Comparison of ENCODE assay signal across 36 cellular contexts in genomic region chr10:58089739-58090138, GRCh38.
"Had no signal": no experiment of that assay in that cellular context is flagged by ENCODE, and none has a peak within 500 bp of the region (broad histone marks: within the 10 kb centered on the region; RNA-seq: fewer than 3 reads in every experiment).

No MANE protein-coding gene starts in this region.

- H3K36me3 Mint-ChIP-seq: activated CD4-positive, alpha-beta memory T cell treated with anti-CD3 and anti-CD28 coated beads for 36 hours; activated CD8-positive, alpha-beta memory T cell treated with anti-CD3 and anti-CD28 coated beads, Interleukin-2, amount 10 ng/mL, durations not matched to agents 7 days and 5 days; activated naive CD4-positive, alpha-beta T cell treated with anti-CD3 and anti-CD28 coated beads, Interleukin-2, amount 50 U/mL, for 24 hours; activated naive CD8-positive, alpha-beta T cell treated with anti-CD3 and anti-CD28 coated beads for 36 hours had no signal

- H3K9me3 ChIP-seq: adrenal gland, body of pancreas, breast epithelium had no signal

- H3K36me3 ChIP-seq: adrenal gland, breast epithelium, cardiac muscle cell, WERI-Rb-1 had no signal

- H3K4me3 ChIP-seq: adrenal gland, body of pancreas, breast epithelium, cardiac muscle cell, coronary artery, dorsolateral prefrontal cortex had no signal

- H3K27me3 Mint-ChIP-seq: activated naive CD4-positive, alpha-beta T cell treated with anti-CD3 and anti-CD28 coated beads, Interleukin-2, amount 50 U/mL, for 24 hours; dendritic cell treated with granulocyte-macrophage colony-stimulating factor and Interleukin-4, amounts not matched to agents 40 ng/mL and 50 ng/mL, for 4 days had no signal

- H3K9me3 Mint-ChIP-seq: activated CD4-positive, alpha-beta memory T cell treated with anti-CD3 and anti-CD28 coated beads for 36 hours; activated CD4-positive, alpha-beta T cell treated with anti-CD3 and anti-CD28 coated beads, Interleukin-2, amount 10 ng/mL, durations not matched to agents 24 days and 14 days; activated naive CD4-positive, alpha-beta T cell treated with anti-CD3 and anti-CD28 coated beads for 36 hours; activated naive CD4-positive, alpha-beta T cell treated with anti-CD3 and anti-CD28 coated beads, Interleukin-2, amount 50 U/mL, for 24 hours; activated naive CD8-positive, alpha-beta T cell treated with anti-CD3 and anti-CD28 coated beads for 36 hours; activated naive CD8-positive, alpha-beta T cell treated with anti-CD3 and anti-CD28 coated beads, Interleukin-2, amount 50 U/mL, for 24 hours; activated T-helper 1 cell treated with anti-CD3 and anti-CD28 coated beads, Interleukin-12 subunit alpha, Interleukin-12 subunit beta, Interleukin-2, Interleukin-4 antibody, amounts not matched to agents 30 ng/mL and 10 ng/mL and 1 ng/mL, durations not matched to agents 14 hours and 24 hours and 36 hours; activated T-helper 2 cell treated with anti-CD3 and anti-CD28 coated beads, Interferon-gamma antibody, Interleukin-2, Interleukin-4, amounts not matched to agents 10 μg/mL and 5 μg/mL and 100 μg/mL, durations not matched to agents 14 hours and 24 hours and 36 hours; dendritic cell treated with granulocyte-macrophage colony-stimulating factor and Interleukin-4, amounts not matched to agents 40 ng/mL and 50 ng/mL, for 4 days; T-helper 2 cell treated with Interferon-gamma antibody and Interleukin-4, amounts not matched to agents 5 μg/mL and 100 μg/mL, for 36 hours had no signal

- H3K4me3 Mint-ChIP-seq: activated CD4-positive, alpha-beta memory T cell treated with anti-CD3 and anti-CD28 coated beads for 36 hours; activated CD4-positive, alpha-beta T cell treated with anti-CD3 and anti-CD28 coated beads for 36 hours; activated CD4-positive, alpha-beta T cell treated with anti-CD3 and anti-CD28 coated beads, Interleukin-2, amount 10 ng/mL, durations not matched to agents 24 days and 14 days; activated CD8-positive, alpha-beta memory T cell treated with anti-CD3 and anti-CD28 coated beads, Interleukin-2, amount 10 ng/mL, durations not matched to agents 7 days and 5 days; activated CD8-positive, alpha-beta T cell treated with anti-CD3 and anti-CD28 coated beads, Interleukin-2, amount 10 ng/mL, durations not matched to agents 7 days and 5 days; activated naive CD4-positive, alpha-beta T cell treated with anti-CD3 and anti-CD28 coated beads for 36 hours; activated naive CD4-positive, alpha-beta T cell treated with anti-CD3 and anti-CD28 coated beads, Interleukin-2, amount 50 U/mL, for 24 hours; activated naive CD8-positive, alpha-beta T cell treated with anti-CD3 and anti-CD28 coated beads for 36 hours; activated naive CD8-positive, alpha-beta T cell treated with anti-CD3 and anti-CD28 coated beads, Interleukin-2, amount 50 U/mL, for 24 hours; activated T-helper 1 cell treated with anti-CD3 and anti-CD28 coated beads, Interleukin-12 subunit alpha, Interleukin-12 subunit beta, Interleukin-2, Interleukin-4 antibody, amounts not matched to agents 30 ng/mL and 10 ng/mL and 1 ng/mL, durations not matched to agents 14 hours and 24 hours and 36 hours; dendritic cell treated with granulocyte-macrophage colony-stimulating factor and Interleukin-4, amounts not matched to agents 40 ng/mL and 50 ng/mL, for 4 days; endodermal cell; T-helper 2 cell treated with Interferon-gamma antibody and Interleukin-4, amounts not matched to agents 5 μg/mL and 100 μg/mL, for 36 hours had no signal

- H3K27ac Mint-ChIP-seq: activated CD4-positive, alpha-beta memory T cell treated with anti-CD3 and anti-CD28 coated beads for 36 hours; activated CD4-positive, alpha-beta T cell treated with anti-CD3 and anti-CD28 coated beads for 36 hours; activated CD4-positive, alpha-beta T cell treated with anti-CD3 and anti-CD28 coated beads, Interleukin-2, amount 10 ng/mL, durations not matched to agents 24 days and 14 days; activated CD8-positive, alpha-beta memory T cell treated with anti-CD3 and anti-CD28 coated beads, Interleukin-2, amount 10 ng/mL, durations not matched to agents 7 days and 5 days; activated CD8-positive, alpha-beta T cell treated with anti-CD3 and anti-CD28 coated beads, Interleukin-2, amount 10 ng/mL, durations not matched to agents 7 days and 5 days; activated naive CD4-positive, alpha-beta T cell treated with anti-CD3 and anti-CD28 coated beads for 36 hours; activated naive CD4-positive, alpha-beta T cell treated with anti-CD3 and anti-CD28 coated beads, Interleukin-2, amount 50 U/mL, for 24 hours; activated naive CD8-positive, alpha-beta T cell treated with anti-CD3 and anti-CD28 coated beads for 36 hours; activated naive CD8-positive, alpha-beta T cell treated with anti-CD3 and anti-CD28 coated beads, Interleukin-2, amount 50 U/mL, for 24 hours; activated T-helper 1 cell treated with anti-CD3 and anti-CD28 coated beads, Interleukin-12 subunit alpha, Interleukin-12 subunit beta, Interleukin-2, Interleukin-4 antibody, amounts not matched to agents 30 ng/mL and 10 ng/mL and 1 ng/mL, durations not matched to agents 14 hours and 24 hours and 36 hours; activated T-helper 2 cell treated with anti-CD3 and anti-CD28 coated beads, Interferon-gamma antibody, Interleukin-2, Interleukin-4, amounts not matched to agents 10 μg/mL and 5 μg/mL and 100 μg/mL, durations not matched to agents 14 hours and 24 hours and 36 hours; dendritic cell treated with granulocyte-macrophage colony-stimulating factor and Interleukin-4, amounts not matched to agents 40 ng/mL and 50 ng/mL, for 4 days; endodermal cell; T-helper 2 cell treated with Interferon-gamma antibody and Interleukin-4, amounts not matched to agents 5 μg/mL and 100 μg/mL, for 36 hours had no signal

- ATAC-seq: activated CD4-positive, alpha-beta T cell treated with anti-CD3 and anti-CD28 coated beads for 36 hours; activated CD8-positive, alpha-beta memory T cell treated with anti-CD3 and anti-CD28 coated beads, Interleukin-2, amount 10 ng/mL, durations not matched to agents 7 days and 5 days; activated CD8-positive, alpha-beta T cell treated with anti-CD3 and anti-CD28 coated beads, Interleukin-2, amount 10 ng/mL, durations not matched to agents 7 days and 5 days; activated naive CD8-positive, alpha-beta T cell treated with anti-CD3 and anti-CD28 coated beads, Interleukin-2, amount 50 U/mL, for 24 hours; body of pancreas; esophagus mucosa had no signal

- H3K4me1 Mint-ChIP-seq: activated CD4-positive, alpha-beta T cell treated with anti-CD3 and anti-CD28 coated beads for 36 hours; activated CD4-positive, alpha-beta T cell treated with anti-CD3 and anti-CD28 coated beads, Interleukin-2, amount 10 ng/mL, durations not matched to agents 24 days and 14 days; activated CD8-positive, alpha-beta memory T cell treated with anti-CD3 and anti-CD28 coated beads, Interleukin-2, amount 10 ng/mL, durations not matched to agents 7 days and 5 days; activated naive CD4-positive, alpha-beta T cell treated with anti-CD3 and anti-CD28 coated beads, Interleukin-2, amount 50 U/mL, for 24 hours; activated naive CD8-positive, alpha-beta T cell treated with anti-CD3 and anti-CD28 coated beads for 36 hours; activated naive CD8-positive, alpha-beta T cell treated with anti-CD3 and anti-CD28 coated beads, Interleukin-2, amount 50 U/mL, for 24 hours had no signal

- H3K27ac ChIP-seq: adrenal gland, body of pancreas, breast epithelium, cardiac muscle cell, coronary artery, dorsolateral prefrontal cortex, WERI-Rb-1 had no signal

- H3K27me3 ChIP-seq: adrenal gland, body of pancreas, breast epithelium, cardiac muscle cell had no signal

- H3K4me1 ChIP-seq: adrenal gland, body of pancreas, breast epithelium had no signal

- DNase-seq: activated CD4-positive, alpha-beta memory T cell treated with anti-CD3 and anti-CD28 coated beads for 36 hours; activated CD4-positive, alpha-beta T cell treated with anti-CD3 and anti-CD28 coated beads for 36 hours; activated CD4-positive, alpha-beta T cell treated with anti-CD3 and anti-CD28 coated beads, Interleukin-2, amount 10 ng/mL, durations not matched to agents 24 days and 14 days; activated CD4-positive, CD25-positive, alpha-beta regulatory T cell; activated CD4-positive, CD25-positive, alpha-beta regulatory T cell treated with anti-CD3 and anti-CD28 coated beads, Interleukin-2, amount 50 U/mL, for 72 hours; activated CD8-positive, alpha-beta memory T cell treated with anti-CD3 and anti-CD28 coated beads, Interleukin-2, amount 10 ng/mL, durations not matched to agents 7 days and 5 days; activated CD8-positive, alpha-beta memory T cell treated with anti-CD3 and anti-CD28 coated beads, Interleukin-2, amount 50 U/mL, for 4 hours; activated CD8-positive, alpha-beta T cell treated with anti-CD3 and anti-CD28 coated beads, Interleukin-2, amount 10 ng/mL, durations not matched to agents 7 days and 5 days; activated effector memory CD4-positive, alpha-beta T cell treated with anti-CD3 and anti-CD28 coated beads, Interleukin-2, amount 50 U/mL, for 16 hours; activated naive CD4-positive, alpha-beta T cell treated with anti-CD3 and anti-CD28 coated beads for 36 hours; activated naive CD8-positive, alpha-beta T cell treated with anti-CD3 and anti-CD28 coated beads for 36 hours; activated naive CD8-positive, alpha-beta T cell treated with anti-CD3 and anti-CD28 coated beads, Interleukin-2, amount 50 U/mL, for 24 hours; activated T-cell treated with anti-CD3 and anti-CD28 coated beads, Interleukin-2, amount 50 U/mL, for 1 hour; activated T-cell treated with anti-CD3 and anti-CD28 coated beads, Interleukin-2, amount 50 U/mL, for 48 hours; adrenal gland; amygdala; aorta; body of pancreas; central memory CD4-positive, alpha-beta T cell; dorsolateral prefrontal cortex; effector memory CD4-positive, alpha-beta T cell; endodermal cell; foreskin fibroblast; head of caudate nucleus; hippocampal formation; T1000; WERI-Rb-1 had no signal
